8 cellular contexts compared by ENCODE assay signal in the genomic region with DNA sequence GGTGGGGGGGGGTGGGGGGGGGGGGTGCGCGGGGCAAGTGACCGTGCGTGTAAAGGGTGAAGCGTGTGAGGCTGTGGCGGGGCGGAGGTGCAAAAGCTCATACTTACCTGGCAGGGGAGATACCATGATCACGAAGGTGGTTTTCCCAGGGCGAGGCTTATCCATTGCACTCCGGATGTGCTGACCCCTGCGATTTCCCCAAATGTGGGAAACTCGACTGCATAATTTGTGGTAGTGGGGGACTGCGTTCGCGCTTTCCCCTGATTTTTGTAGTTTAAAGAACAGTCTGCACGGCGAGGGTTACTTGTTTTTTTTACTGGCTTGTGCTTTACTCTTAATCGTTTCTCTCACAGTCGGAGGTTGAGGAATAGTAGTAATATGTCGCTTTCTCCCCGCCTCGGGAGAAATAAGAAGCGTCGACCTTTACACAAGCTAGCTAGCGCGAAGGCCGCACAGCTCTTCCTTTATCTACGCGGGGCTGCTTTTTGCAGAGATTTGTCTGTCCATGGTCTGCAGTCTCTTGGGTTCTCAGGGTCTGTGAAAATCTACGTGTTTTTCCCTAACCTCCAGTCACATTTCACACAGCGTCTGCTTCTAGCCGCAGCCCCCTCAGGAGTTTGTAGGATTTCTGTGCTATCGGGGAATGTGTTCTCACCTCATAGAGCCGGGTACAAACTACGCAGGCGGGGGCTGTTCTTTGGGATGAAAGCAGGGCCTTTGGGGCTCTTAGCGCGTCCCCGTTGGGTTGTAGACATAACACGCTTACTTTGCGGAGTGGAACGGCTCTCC.
DNase-seq lines count a peak whose midpoint lies in the region; ATAC-seq lines count a peak whose summit lies in the region.
"Not testable (repeated sequence)": the region's sequence is repeated elsewhere in the genome, so short reads cannot be mapped to it uniquely, and the experiment has no call there.

No MANE protein-coding gene starts in this region.

- WGBS in mesendoderm (ENCODE audit: extremely low coverage, insufficient coverage, low lambda C conversion rate), result no CpG with 5 or more reads among the region's 42 CpGs

- H3K4me3 ChIP-seq in mesendoderm (ENCODE audit: low read length), result not testable (repeated sequence)

- peak overlapping the region; percentile 81 for H3K56ac ChIP-seq in mesendoderm (ENCODE audit: low read length)

- H3K23ac ChIP-seq in mesendoderm (ENCODE audit: low read length), result not testable (repeated sequence)

- not testable (repeated sequence) for H3K27me3 ChIP-seq in mesendoderm (ENCODE audit: insufficient read depth, low read length, poor library complexity)

- peak overlapping the region; percentile 89 for H3K27ac ChIP-seq in mesendoderm (ENCODE audit: low read depth, low read length)

- H2AK5ac ChIP-seq in mesendoderm (ENCODE audit: low read length), result not testable (repeated sequence)

- not testable (repeated sequence) for H3K79me2 ChIP-seq in mesendoderm (ENCODE audit: control insufficient read depth, insufficient read depth, low read length)

- peaks cover 30% of the 10 kb centered on the region for H3K36me3 Mint-ChIP-seq in effector memory CD8-positive, alpha-beta T cell (ENCODE audit: insufficient read depth)

- H3K4me2 ChIP-seq in mesendoderm (ENCODE audit: low read length), result peak overlapping the region; percentile 40

- H4K8ac ChIP-seq in mesendoderm (ENCODE audit: low read depth, low read length), result not testable (repeated sequence)

- ATAC-seq in GM21360 (IDR thresholded peaks at IDR 0.05; ENCODE audit: unreplicated experiment), result peak; percentile 87
- peak; percentile 84 for ATAC-seq in effector memory CD8-positive, alpha-beta T cell (replicated peaks)

- not testable (repeated sequence) for H3K4me1 ChIP-seq in mesendoderm (ENCODE audit: control insufficient read depth, low read depth, low read length)

- not testable (repeated sequence) for H2BK15ac ChIP-seq in mesendoderm (replicated peaks; ENCODE audit: low read depth)

- not testable (repeated sequence) for H3K27me3 Mint-ChIP-seq in effector memory CD8-positive, alpha-beta T cell

- not testable (repeated sequence) for H3K4ac ChIP-seq in mesendoderm (ENCODE audit: low read depth, low read length)

- peak overlapping the region; percentile 100 for H3K27ac Mint-ChIP-seq in effector memory CD8-positive, alpha-beta T cell

- not testable (repeated sequence) for H4K5ac ChIP-seq in mesendoderm (ENCODE audit: low read length)

- H3K18ac ChIP-seq in mesendoderm (ENCODE audit: low read length), result not testable (repeated sequence)

- not testable (repeated sequence) for H2BK5ac ChIP-seq in mesendoderm (ENCODE audit: low read length)

- H3K36me3 ChIP-seq in mesendoderm (ENCODE audit: control insufficient read depth, insufficient read depth, low read length), result not testable (repeated sequence)

- peaks cover 12 to 15% of the 10 kb centered on the region in 2 donors for H3K4me1 Mint-ChIP-seq in effector memory CD8-positive, alpha-beta T cell (ENCODE audit: low read depth in 2 of 2)

- H3K79me1 ChIP-seq in mesendoderm (ENCODE audit: low read length), result not testable (repeated sequence)

- H3K9me3 Mint-ChIP-seq in effector memory CD8-positive, alpha-beta T cell, result not testable (repeated sequence)

- peak overlapping the region; percentile 66 for H3K9ac ChIP-seq in mesendoderm (ENCODE audit: low read length)

- DNase-seq in COLO668 (lab: John Stamatoyannopoulos, UW; ENCODE audit: unreplicated experiment), result peak; percentile 83
- DNase-seq in HS-5 (ENCODE audit: low read depth), result peak; percentile 97
- DNase-seq in NK-92 treated with Interleukin-12 subunit alpha and Interleukin-12 subunit beta, amount 100 ng/mL, for 24 hours (lab: John Stamatoyannopoulos, UW), result peak; percentile 75
- DNase-seq in activated CD8-positive, alpha-beta memory T cell treated with anti-CD3 and anti-CD28 coated beads for 24 hours, result peak; percentile 87
- DNase-seq in effector memory CD8-positive, alpha-beta T cell, result peak; percentile 74 to 79 (median 79)
- peak; percentile 100 for DNase-seq in mesendoderm
- peak; percentile 52 for DNase-seq in stimulated activated CD8-positive, alpha-beta memory T cell treated with anti-CD3 and anti-CD28 coated beads, Interleukin-12 subunit alpha, Interleukin-12 subunit beta, amount 100 ng/mL, for 24 hours (ENCODE audit: extremely low read depth)

- H3K4me3 Mint-ChIP-seq in effector memory CD8-positive, alpha-beta T cell, result peak overlapping the region; percentile 91 to 93

- H2BK120ac ChIP-seq in mesendoderm (ENCODE audit: low read depth, low read length), result not testable (repeated sequence)
